Comparison of ENCODE assay signal across 13 cellular contexts in the genomic region with DNA sequence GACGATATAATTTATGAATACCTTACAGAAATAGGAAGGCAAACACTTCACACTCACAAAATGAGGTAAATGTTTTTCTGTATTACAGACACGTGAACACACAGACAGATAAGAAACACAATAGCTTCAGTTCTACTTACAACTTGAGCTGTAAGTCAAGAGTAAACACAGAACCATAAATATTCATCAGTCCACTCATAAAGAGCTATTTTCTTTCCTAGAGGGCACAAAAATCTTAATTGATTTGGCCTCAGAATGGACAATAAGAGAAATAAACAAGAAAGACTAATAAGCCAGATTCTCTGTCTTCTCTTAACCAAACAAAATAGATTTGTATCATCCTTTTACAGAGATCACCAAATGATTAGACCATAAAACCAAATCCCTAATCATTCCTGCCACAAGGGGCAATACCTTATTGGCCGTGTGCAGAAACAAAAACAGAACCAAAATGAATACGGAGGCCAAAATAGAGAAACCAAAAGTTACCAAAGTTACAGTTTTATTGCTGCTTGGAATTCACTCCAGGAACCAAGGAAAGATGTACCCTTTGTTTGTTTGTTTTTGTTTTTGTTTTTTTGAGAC. TPM values are rescaled to one million over a fixed set of nuclear protein-coding genes. Genes with fewer than 3 reads are reported as not detected.
A peak's percentile ranks its signal among the peaks of the same experiment; 100 is the strongest.
DNase-seq lines count a peak whose midpoint lies in the region; ATAC-seq and TF ChIP-seq lines count a peak whose summit lies in the region.
"Had no signal": no experiment of that assay in that cellular context is flagged by ENCODE, and none has a peak within 500 bp of the region (broad histone marks: within the 10 kb centered on the region; RNA-seq: fewer than 3 reads in every experiment).

No MANE protein-coding gene starts in this region.

- TF ChIP-seq POLR2A in gastrocnemius medialis (IDR thresholded peaks at IDR 0.05), result no peak

- in situ Hi-C loops in gastrocnemius medialis (cut with MboI; ENCODE audit: low sequenced_read_pairs in 4 of 4), result no loop called here

- POLR2A ChIA-PET in AG04450 (lab: Yijun Ruan, JAX), result no interaction called here

- CTCF ChIA-PET in AG04450 (lab: Charles Lee), result interaction anchor here (1.4 to 3.0 kb wide), 2 partner anchors 11 to 15 kb away, joined by 3 to 11 read pairs; no protein-coding TSS in a partner anchor

- TF ChIP-seq CTCF in AG04450 (IDR thresholded peaks at IDR 0.05; ENCODE audit: low read depth, low read length) (peak; percentile 44), LNCaP clone FGC (IDR thresholded peaks at IDR 0.05; ENCODE audit: control insufficient read depth, extremely low read depth, insufficient read depth) (peak; percentile 45), gastrocnemius medialis (IDR thresholded peaks at IDR 0.05 in 4 of 5, conservative IDR thresholded peaks at IDR 0.05 in 1 of 5) (no peak)

- no peaks in the 10 kb centered on the region for H3K4me1 ChIP-seq in gastrocnemius medialis
- H3K4me1 ChIP-seq: tibial artery had no signal

- ATAC-seq in gastrocnemius medialis (no peak), HG03280 (IDR thresholded peaks at IDR 0.05; ENCODE audit: unreplicated experiment) (no peak)
- ATAC-seq: activated CD8-positive, alpha-beta memory T cell treated with anti-CD3 and anti-CD28 coated beads, Interleukin-2, amount 10 ng/mL, durations not matched to agents 7 days and 5 days had no signal

- no peaks in the 10 kb centered on the region for H3K9me3 ChIP-seq in AG04450 (ENCODE audit: control insufficient read depth, insufficient read depth, low read length)
- no peaks in the 10 kb centered on the region for H3K9me3 ChIP-seq in gastrocnemius medialis
- H3K9me3 ChIP-seq: tibial artery had no signal

- DNase-seq in AG04450 (ENCODE audit: low read depth, low spot score) (no peak), LNCaP clone FGC (ENCODE audit: low read depth) (peak; percentile 21), caudate nucleus (lab: John Stamatoyannopoulos, UW) (no peak), midbrain (lab: John Stamatoyannopoulos, UW) (peak; percentile 25), gastrocnemius medialis (no peak), NCI-H524 treated with DMSO at 0.1 percent for 48 hours (lab: John Stamatoyannopoulos, UW) (no peak)
- no peak for DNase-seq in activated effector memory CD4-positive, alpha-beta T cell treated with Interleukin-2 at 50 U/mL for 16 hours
- DNase-seq: activated CD8-positive, alpha-beta memory T cell treated with anti-CD3 and anti-CD28 coated beads, Interleukin-2, amount 10 ng/mL, durations not matched to agents 7 days and 5 days; activated naive CD8-positive, alpha-beta T cell treated with anti-CD3 and anti-CD28 coated beads for 36 hours; mesendoderm; NCI-H446 treated with DMSO at 0.1 percent for 48 hours; tibial artery had no signal

- no peaks in the 10 kb centered on the region for H3K36me3 ChIP-seq in gastrocnemius medialis

- intact Hi-C loops in gastrocnemius medialis (cut with DNase I; ENCODE audit: low total_unique reads), result no loop called here

- H3K4me3 ChIP-seq in AG04450 (ENCODE audit: low read depth, low read length) (no peak overlapping the region), LNCaP clone FGC (ENCODE audit: low read depth, low read length) (no peak overlapping the region), gastrocnemius medialis (no peak overlapping the region)
- H3K4me3 ChIP-seq: tibial artery had no signal

- H3K27me3 ChIP-seq in AG04450 (ENCODE audit: control insufficient read depth, insufficient read depth, low read length), result no peaks in the 10 kb centered on the region
- no peaks in the 10 kb centered on the region for H3K27me3 ChIP-seq in gastrocnemius medialis
- H3K27me3 ChIP-seq: tibial artery had no signal

- H3K27ac ChIP-seq in AG04450 (ENCODE audit: low read depth, low read length), result no peak overlapping the region
- H3K27ac ChIP-seq in caudate nucleus (ENCODE audit: low read depth, low read length), result peak overlapping the region; percentile 40
- no peak overlapping the region for H3K27ac ChIP-seq in gastrocnemius medialis
- H3K27ac ChIP-seq: tibial artery had no signal

RNA-seq across cellular contexts. Expression of a gene that starts 38.1 kb away (rescaled TPM):
- 0.06 TPM in 1 of 2 replicates, not detected in the other for polyA plus RNA-seq in AG04450 (2011; rRNA removed)
- not detected in 2 replicates for polyA minus RNA-seq in AG04450 (2011; rRNA and poly(A)+ RNA removed)
- total RNA-seq in gastrocnemius medialis, result not detected
- total RNA-seq: activated CD8-positive, alpha-beta memory T cell treated with anti-CD3 and anti-CD28 coated beads, Interleukin-2, amount 10 ng/mL, durations not matched to agents 7 days and 5 days; activated naive CD8-positive, alpha-beta T cell treated with anti-CD3 and anti-CD28 coated beads for 36 hours had no signal

Comparison
In these comparisons a context has a peak if more than half of its experiments do, and no peak if none do; other contexts are left out.
1. DNase-seq: peak in LNCaP clone FGC (single experiment) and midbrain (single experiment); none in AG04450 (single experiment), caudate nucleus (0 of 61), gastrocnemius medialis (0 of 2), NCI-H524 treated with DMSO at 0.1 percent for 48 hours (single experiment) and activated effector memory CD4-positive, alpha-beta T cell treated with Interleukin-2 at 50 U/mL for 16 hours (single experiment).
2. CTCF ChIP-seq: peak in AG04450 (single experiment) and LNCaP clone FGC (single experiment); none in gastrocnemius medialis (0 of 5).